Comparison of ENCODE assay signal across 23 cellular contexts in the genomic region with DNA sequence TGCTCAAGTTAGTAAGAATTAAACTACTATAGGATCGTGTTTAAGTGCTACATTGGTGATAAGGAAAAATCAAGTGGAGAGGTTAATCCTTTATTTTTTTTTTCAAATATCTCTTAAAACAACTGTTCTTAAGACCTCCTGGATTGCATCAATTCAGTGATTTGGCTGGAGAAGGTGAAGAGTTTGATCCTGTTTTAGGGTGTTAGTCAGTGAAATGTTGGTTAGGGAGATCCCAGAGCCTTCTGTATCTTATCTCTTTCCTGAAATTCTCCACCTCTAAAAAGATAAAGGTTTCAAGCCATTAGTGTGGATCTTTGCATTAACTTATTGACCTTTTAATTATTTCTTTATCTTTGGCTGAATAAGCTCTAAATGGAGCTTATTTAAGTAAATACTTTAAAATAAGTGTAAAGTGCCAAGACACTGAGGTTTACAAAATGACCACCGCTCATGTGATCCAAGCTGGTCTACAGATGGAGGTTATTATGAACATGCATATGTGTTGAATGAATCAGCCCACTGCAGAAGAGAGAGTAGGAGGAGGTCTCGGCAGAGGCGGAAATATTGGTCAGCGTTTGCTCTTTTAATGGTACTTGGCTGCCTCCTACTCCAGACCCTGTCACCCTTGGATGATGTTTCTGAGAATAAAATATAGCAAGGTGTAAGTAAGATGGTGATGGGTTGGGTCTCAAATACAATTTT. TPM values are rescaled to one million over a fixed set of nuclear protein-coding genes. Genes with fewer than 3 reads are reported as not detected.
DNase-seq lines count a peak whose midpoint lies in the region; ATAC-seq and TF ChIP-seq lines count a peak whose summit lies in the region.
"Had no signal": no experiment of that assay in that cellular context is flagged by ENCODE, and none has a peak within 500 bp of the region (broad histone marks: within the 10 kb centered on the region; RNA-seq: fewer than 3 reads in every experiment).

No MANE protein-coding gene starts in this region.

- H3K27ac ChIP-seq in smooth muscle cell (ENCODE audit: low read depth) = peak overlapping the region; percentile 85
- H3K27ac ChIP-seq: right lobe of liver had no signal

- H3K4me2 ChIP-seq in smooth muscle cell = peak overlapping the region; percentile 46
- H3K4me2 ChIP-seq: GM23338 had no signal

- peak overlapping the region; percentile 50 for H3K9ac ChIP-seq in smooth muscle cell (ENCODE audit: low read depth)

- H2AFZ ChIP-seq in smooth muscle cell (ENCODE audit: low read depth) = no peak overlapping the region
- H2AFZ ChIP-seq: GM23338 had no signal

- H3K9me3 ChIP-seq in smooth muscle cell (replicated peaks; ENCODE audit: low read depth) = no peaks in the 10 kb centered on the region
- H3K9me3 ChIP-seq: right lobe of liver had no signal

- no peaks in the 10 kb centered on the region for H4K20me1 ChIP-seq in smooth muscle cell (ENCODE audit: low read depth)

- H3F3A ChIP-seq in smooth muscle cell (ENCODE audit: low read depth) = no peaks in the 10 kb centered on the region

- H3K27ac Mint-ChIP-seq in type B pancreatic cell = no peak overlapping the region
- H3K27ac Mint-ChIP-seq: activated B cell treated with CpG ODN at 0.5 μM for 24 hours; activated T-helper 2 cell treated with anti-CD3 and anti-CD28 coated beads, Interferon-gamma antibody, Interleukin-2, Interleukin-4, amounts not matched to agents 10 μg/mL and 5 μg/mL and 100 μg/mL, durations not matched to agents 14 hours and 24 hours and 36 hours; CD14-positive monocyte; GM23338; T-cell had no signal

- no peaks in the 10 kb centered on the region for H3K4me1 ChIP-seq in smooth muscle cell (ENCODE audit: low read depth)
- H3K4me1 ChIP-seq: right lobe of liver had no signal

- peaks cover 6% of the 10 kb centered on the region for H3K9me3 Mint-ChIP-seq in type B pancreatic cell
- H3K9me3 Mint-ChIP-seq: activated B cell treated with CpG ODN at 0.5 μM for 24 hours; activated T-helper 2 cell treated with anti-CD3 and anti-CD28 coated beads, Interferon-gamma antibody, Interleukin-2, Interleukin-4, amounts not matched to agents 10 μg/mL and 5 μg/mL and 100 μg/mL, durations not matched to agents 14 hours and 24 hours and 36 hours; GM23338; T-cell had no signal

- H3K27me3 Mint-ChIP-seq in type B pancreatic cell = peaks cover 32% of the 10 kb centered on the region

- no peaks in the 10 kb centered on the region for H3K36me3 ChIP-seq in smooth muscle cell (ENCODE audit: low read depth)
- H3K36me3 ChIP-seq: right lobe of liver had no signal

- no peaks in the 10 kb centered on the region for H3K79me2 ChIP-seq in smooth muscle cell (ENCODE audit: low read depth)

- no peaks in the 10 kb centered on the region for H3K4me1 Mint-ChIP-seq in type B pancreatic cell (ENCODE audit: unreplicated experiment)
- H3K4me1 Mint-ChIP-seq: activated B cell treated with CpG ODN at 0.5 μM for 24 hours, T-cell had no signal

- 27% methylated on average over 5 of the region's 5 CpGs for WGBS in smooth muscle cell (ENCODE audit: low lambda C conversion rate)

- no peak overlapping the region for H3K4me3 Mint-ChIP-seq in type B pancreatic cell
- H3K4me3 Mint-ChIP-seq: activated B cell treated with CpG ODN at 0.5 μM for 24 hours, CD14-positive monocyte, GM23338, T-cell had no signal

- H3K4me3 ChIP-seq in fibroblast of mammary gland (ENCODE audit: control insufficient read depth, low read depth, low read length) (no peak overlapping the region), smooth muscle cell (no peak overlapping the region)
- H3K4me3 ChIP-seq: GM23338, right lobe of liver had no signal

- no peaks in the 10 kb centered on the region for H3K27me3 ChIP-seq in smooth muscle cell (ENCODE audit: low read depth)
- H3K27me3 ChIP-seq: right lobe of liver had no signal

- peak; percentile 76 for DNase-seq in GM04504 (ENCODE audit: low read depth)
- DNase-seq in fibroblast of mammary gland (ENCODE audit: low read depth) = peak; percentile 97
- DNase-seq in smooth muscle cell (lab: John Stamatoyannopoulos, UW; ENCODE audit: unreplicated experiment) = no peak
- DNase-seq in type B pancreatic cell (ENCODE audit: extremely low spot score, unreplicated experiment) = no peak
- no peak for DNase-seq in kidney glomerular epithelial cell (lab: John Stamatoyannopoulos, UW)
- DNase-seq in T-helper 2 cell = no peak
- DNase-seq: activated B cell treated with CpG ODN at 0.5 μM for 24 hours; activated CD8-positive, alpha-beta memory T cell treated with anti-CD3 and anti-CD28 coated beads for 24 hours; anterior cingulate cortex; cortex of kidney; DMS153; hippocampal formation; Karpas-422; left cardiac atrium; NCI-H1417 treated with DMSO at 0.1 percent for 48 hours; NCI-H2227 treated with DMSO at 0.1 percent for 48 hours; right lobe of liver; stimulated activated CD4-positive, alpha-beta T cell treated with anti-CD3 and anti-CD28 coated beads, Interleukin-4, amount 100 ng/mL, for 1 hour; T-cell had no signal

- peak; percentile 80 for ATAC-seq in SK-N-SH treated with all-trans-retinoic acid at 6 μM for 48 hours
- ATAC-seq: GM23338, left cardiac atrium, T-cell had no signal

- TF ChIP-seq CTCF in fibroblast of mammary gland (conservative IDR thresholded peaks at IDR 0.05; ENCODE audit: control insufficient read depth, insufficient read depth, low read depth, low read length) (no peak), smooth muscle cell (IDR thresholded peaks at IDR 0.05; ENCODE audit: borderline replicate concordance, insufficient read depth, poor library complexity, severe bottlenecking) (no peak), type B pancreatic cell (conservative IDR thresholded peaks at IDR 0.05) (no peak)

- no peaks in the 10 kb centered on the region for H3K36me3 Mint-ChIP-seq in type B pancreatic cell
- H3K36me3 Mint-ChIP-seq: CD14-positive monocyte, T-cell had no signal

TF ChIP-seq in SK-N-SH treated with all-trans-retinoic acid at 6 μM for 48 hours, 23 proteins besides CTCF, POLR2A, EP300 and RAD21:
- no peak for TF ChIP-seq RARB (CRISPR knock-in tag; IDR thresholded peaks at IDR 0.05)
- TF ChIP-seq, protein P1, sequence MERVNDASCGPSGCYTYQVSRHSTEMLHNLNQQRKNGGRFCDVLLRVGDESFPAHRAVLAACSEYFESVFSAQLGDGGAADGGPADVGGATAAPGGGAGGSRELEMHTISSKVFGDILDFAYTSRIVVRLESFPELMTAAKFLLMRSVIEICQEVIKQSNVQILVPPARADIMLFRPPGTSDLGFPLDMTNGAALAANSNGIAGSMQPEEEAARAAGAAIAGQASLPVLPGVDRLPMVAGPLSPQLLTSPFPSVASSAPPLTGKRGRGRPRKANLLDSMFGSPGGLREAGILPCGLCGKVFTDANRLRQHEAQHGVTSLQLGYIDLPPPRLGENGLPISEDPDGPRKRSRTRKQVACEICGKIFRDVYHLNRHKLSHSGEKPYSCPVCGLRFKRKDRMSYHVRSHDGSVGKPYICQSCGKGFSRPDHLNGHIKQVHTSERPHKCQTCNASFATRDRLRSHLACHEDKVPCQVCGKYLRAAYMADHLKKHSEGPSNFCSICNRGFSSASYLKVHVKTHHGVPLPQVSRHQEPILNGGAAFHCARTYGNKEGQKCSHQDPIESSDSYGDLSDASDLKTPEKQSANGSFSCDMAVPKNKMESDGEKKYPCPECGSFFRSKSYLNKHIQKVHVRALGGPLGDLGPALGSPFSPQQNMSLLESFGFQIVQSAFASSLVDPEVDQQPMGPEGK (CRISPR knock-in tag; IDR thresholded peaks at IDR 0.05; ENCODE audit: borderline replicate concordance) = no peak
- TF ChIP-seq, protein P2, sequence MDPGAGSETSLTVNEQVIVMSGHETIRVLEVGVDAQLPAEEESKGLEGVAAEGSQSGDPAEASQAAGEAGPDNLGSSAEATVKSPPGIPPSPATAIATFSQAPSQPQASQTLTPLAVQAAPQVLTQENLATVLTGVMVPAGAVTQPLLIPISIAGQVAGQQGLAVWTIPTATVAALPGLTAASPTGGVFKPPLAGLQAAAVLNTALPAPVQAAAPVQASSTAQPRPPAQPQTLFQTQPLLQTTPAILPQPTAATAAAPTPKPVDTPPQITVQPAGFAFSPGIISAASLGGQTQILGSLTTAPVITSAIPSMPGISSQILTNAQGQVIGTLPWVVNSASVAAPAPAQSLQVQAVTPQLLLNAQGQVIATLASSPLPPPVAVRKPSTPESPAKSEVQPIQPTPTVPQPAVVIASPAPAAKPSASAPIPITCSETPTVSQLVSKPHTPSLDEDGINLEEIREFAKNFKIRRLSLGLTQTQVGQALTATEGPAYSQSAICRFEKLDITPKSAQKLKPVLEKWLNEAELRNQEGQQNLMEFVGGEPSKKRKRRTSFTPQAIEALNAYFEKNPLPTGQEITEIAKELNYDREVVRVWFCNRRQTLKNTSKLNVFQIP (CRISPR knock-in tag; IDR thresholded peaks at IDR 0.05; ENCODE audit: borderline replicate concordance, low read depth) = no peak
- TF ChIP-seq PPARA (CRISPR knock-in tag; IDR thresholded peaks at IDR 0.05; ENCODE audit: borderline replicate concordance) = no peak

RNA-seq across cellular contexts. Expression of a gene that starts 51.8 kb away (rescaled TPM):
- total RNA-seq in smooth muscle cell (7.3 and 21.9 TPM in 2 replicates), type B pancreatic cell (ENCODE audit: low replicate concordance) (2.5 and 10.2 TPM in 2 replicates)
- polyA plus RNA-seq in smooth muscle cell = 3.0 and 7.5 TPM in 2 replicates
- total RNA-seq: activated B cell treated with CpG ODN at 0.5 μM for 24 hours; activated T-helper 2 cell treated with anti-CD3 and anti-CD28 coated beads, Interferon-gamma antibody, Interleukin-2, Interleukin-4, amounts not matched to agents 10 μg/mL and 5 μg/mL and 100 μg/mL, durations not matched to agents 14 hours and 24 hours and 36 hours had no signal
- polyA plus RNA-seq: CD14-positive monocyte had no signal

Comparison
In these comparisons a context has a peak if more than half of its experiments do, and no peak if none do; other contexts are left out.
1. DNase-seq: peak in GM04504 (single experiment) and fibroblast of mammary gland (single experiment); none in smooth muscle cell (single experiment), type B pancreatic cell (single experiment), kidney glomerular epithelial cell (single experiment) and T-helper 2 cell (0 of 5).